8 cellular contexts compared by ENCODE assay signal in the genomic region with DNA sequence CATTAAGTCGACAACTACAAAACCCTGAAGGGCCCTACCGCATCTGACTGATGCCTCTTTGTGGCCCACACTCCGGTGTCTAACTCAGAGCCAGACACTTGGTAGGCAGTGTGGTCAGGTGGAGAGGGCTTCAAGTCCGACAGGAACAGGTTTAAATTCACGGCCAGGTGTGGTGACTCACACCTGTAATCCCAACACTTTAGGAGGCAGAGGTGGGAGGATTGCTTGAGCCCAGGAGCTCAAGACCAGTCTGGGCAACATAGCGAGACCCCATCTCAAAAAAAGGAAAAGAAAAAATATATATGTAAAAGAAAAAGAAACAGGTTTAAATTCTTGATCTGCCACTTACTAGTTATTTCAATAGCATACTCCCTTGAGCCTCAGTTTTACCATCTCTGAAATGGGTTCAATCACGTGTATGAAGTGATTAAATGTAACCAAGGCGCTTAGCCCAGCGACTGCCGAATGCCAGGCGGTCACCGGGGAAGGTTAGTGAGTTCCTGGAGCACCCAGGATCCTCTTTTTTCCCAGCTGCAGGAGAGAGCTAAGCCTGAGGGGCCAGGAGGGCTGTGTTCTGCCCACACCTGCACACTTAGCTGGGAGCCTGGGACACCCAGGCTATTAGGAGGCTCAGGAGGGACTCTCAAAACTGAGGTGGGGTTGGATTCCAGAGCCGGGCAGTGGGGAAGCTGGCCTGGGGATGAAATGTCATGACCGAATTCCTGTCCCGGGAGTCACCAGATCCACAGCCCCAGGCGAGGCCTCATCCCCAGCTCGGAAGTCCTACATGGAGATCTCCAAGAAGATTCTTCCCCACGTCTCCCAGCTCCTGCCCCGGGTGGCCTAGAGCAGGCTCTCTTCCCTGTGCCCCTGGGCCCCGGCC. TPM values are rescaled to one million over a fixed set of nuclear protein-coding genes. Genes with fewer than 3 reads are reported as not detected.
A peak's percentile ranks its signal among the peaks of the same experiment; 100 is the strongest.
DNase-seq lines count a peak whose midpoint lies in the region; FAIRE-seq and TF ChIP-seq lines count a peak whose summit lies in the region.

No MANE protein-coding gene starts in this region.

- H3K4me1 Mint-ChIP-seq in stimulated activated naive CD8-positive, alpha-beta T cell treated with anti-CD3 and anti-CD28 coated beads, Interleukin-15, Interleukin-2, amounts not matched to agents 100 ng/mL and 50 ng/mL, for 24 hours (ENCODE audit: low read depth) = peaks cover 38% of the 10 kb centered on the region

- TF ChIP-seq CTCF in MM.1S (IDR thresholded peaks at IDR 0.05; ENCODE audit: low read length) = no peak
- TF ChIP-seq CTCF in bronchial epithelial cell (IDR thresholded peaks at IDR 0.05; ENCODE audit: insufficient read depth, low read length, severe bottlenecking) = no peak
- no peak for TF ChIP-seq CTCF in kidney (IDR thresholded peaks at IDR 0.05; ENCODE audit: borderline replicate concordance, extremely low read depth, insufficient read depth)

- H3K9me2 ChIP-seq in MM.1S (replicated peaks; ENCODE audit: insufficient read depth, low read length) = no peaks in the 10 kb centered on the region

- H3K9ac ChIP-seq in MM.1S (ENCODE audit: low read length) = peak overlapping the region; percentile 96
- H3K9ac ChIP-seq in kidney (ENCODE audit: low read length in 2 of 2) = peak overlapping the region; percentile 83 to 97

- H3K36me3 ChIP-seq in MM.1S (replicated peaks; ENCODE audit: insufficient read depth, low read length) (no peaks in the 10 kb centered on the region), bronchial epithelial cell (ENCODE audit: control insufficient read depth, insufficient read depth, low read length) (no peaks in the 10 kb centered on the region), kidney (ENCODE audit: control insufficient read depth in 1 of 2, insufficient read depth in 2 of 2, low read length in 2 of 2) (no peaks in the 10 kb centered on the region)

- peak overlapping the region; percentile 42; the same call in 1 of the 2 replicates for H3K27ac ChIP-seq in MM.1S (ENCODE audit: low read length)
- peak overlapping the region; percentile 60 to 73 for H3K27ac ChIP-seq in kidney (ENCODE audit: low read depth in 2 of 2, low read length in 2 of 2)

- H3K4me1 ChIP-seq in MM.1S (ENCODE audit: low read length) (peaks cover 18% of the 10 kb centered on the region), kidney (ENCODE audit: control insufficient read depth in 1 of 2, insufficient read depth in 1 of 2, low read depth in 1 of 2, low read length in 2 of 2) (peaks cover 5 to 13% of the 10 kb centered on the region in 2 donors)

- peak overlapping the region; percentile 85 for H3K4me2 ChIP-seq in MM.1S (ENCODE audit: low read depth, low read length)

- peak overlapping the region; percentile 84 for H3K4me3 Mint-ChIP-seq in stimulated activated naive CD8-positive, alpha-beta T cell treated with anti-CD3 and anti-CD28 coated beads, Interleukin-15, Interleukin-2, amounts not matched to agents 100 ng/mL and 50 ng/mL, for 24 hours

- H3K79me2 ChIP-seq in MM.1S (ENCODE audit: low read length) = peaks cover 45% of the 10 kb centered on the region

- H3K27ac Mint-ChIP-seq in stimulated activated naive CD8-positive, alpha-beta T cell treated with anti-CD3 and anti-CD28 coated beads, Interleukin-15, Interleukin-2, amounts not matched to agents 100 ng/mL and 50 ng/mL, for 24 hours = no peak overlapping the region

- H3K9me3 ChIP-seq in MM.1S (replicated peaks; ENCODE audit: insufficient read depth, low read length) (no peaks in the 10 kb centered on the region), kidney (ENCODE audit: control insufficient read depth in 1 of 2, low read length in 2 of 2) (no peaks in the 10 kb centered on the region)

- H2AFZ ChIP-seq in MM.1S (ENCODE audit: low read length) = peak overlapping the region; percentile 82

- peak; percentile 69 for DNase-seq in DMS53 (lab: John Stamatoyannopoulos, UW)
- DNase-seq in DMS53 treated with DMSO at 0.1 percent for 48 hours (lab: John Stamatoyannopoulos, UW; ENCODE audit: unreplicated experiment) = no peak
- no peak for DNase-seq in MM.1S
- peak; percentile 54 for DNase-seq in bronchial epithelial cell (ENCODE audit: low read depth)
- DNase-seq in kidney = no peak
- no peak for DNase-seq in GDM1 (lab: John Stamatoyannopoulos, UW)
- DNase-seq in SKM-1 treated with dmso at 0.1 percent for 144 hours (lab: John Stamatoyannopoulos, UW; ENCODE audit: unreplicated experiment) = no peak

- no peaks in the 10 kb centered on the region for H3K27me3 Mint-ChIP-seq in stimulated activated naive CD8-positive, alpha-beta T cell treated with anti-CD3 and anti-CD28 coated beads, Interleukin-15, Interleukin-2, amounts not matched to agents 100 ng/mL and 50 ng/mL, for 24 hours

- H3F3A ChIP-seq in MM.1S (ENCODE audit: insufficient read depth, low read length) = no peaks in the 10 kb centered on the region

- H3K4me3 ChIP-seq in MM.1S (ENCODE audit: low read length) = peak overlapping the region; percentile 97
- H3K4me3 ChIP-seq in bronchial epithelial cell (ENCODE audit: low read depth, low read length) = peak overlapping the region; percentile 79
- peak overlapping the region; percentile 76 to 90 for H3K4me3 ChIP-seq in kidney (ENCODE audit: low read length in 2 of 2)

- no peaks in the 10 kb centered on the region for H4K20me1 ChIP-seq in MM.1S (ENCODE audit: insufficient read depth, low read length)

- H3K27me3 ChIP-seq in MM.1S (replicated peaks; ENCODE audit: insufficient read depth, low read length) (no peaks in the 10 kb centered on the region), bronchial epithelial cell (ENCODE audit: control insufficient read depth, insufficient read depth, low read length) (no peaks in the 10 kb centered on the region)

- H3K9me3 Mint-ChIP-seq in stimulated activated naive CD8-positive, alpha-beta T cell treated with anti-CD3 and anti-CD28 coated beads, Interleukin-15, Interleukin-2, amounts not matched to agents 100 ng/mL and 50 ng/mL, for 24 hours = no peaks in the 10 kb centered on the region

- no peaks in the 10 kb centered on the region for H3K36me3 Mint-ChIP-seq in stimulated activated naive CD8-positive, alpha-beta T cell treated with anti-CD3 and anti-CD28 coated beads, Interleukin-15, Interleukin-2, amounts not matched to agents 100 ng/mL and 50 ng/mL, for 24 hours (ENCODE audit: low read depth)

- intact Hi-C loops in kidney (cut with DNase I) = no loop called here

- FAIRE-seq in bronchial epithelial cell (lab: Jason Lieb, UNC) (no peak), kidney (lab: Jason Lieb, UNC) (no peak)

RNA-seq across cellular contexts. Expression of a gene that starts 0.9 kb away (rescaled TPM):
- 241 and 381 TPM in 2 replicates for total RNA-seq in bronchial epithelial cell
- 76.3 TPM for total RNA-seq in kidney
- 151 TPM for polyA plus RNA-seq in kidney (ENCODE audit: insufficient read depth, low read depth, low replicate concordance)

RNA-seq across cellular contexts. Expression of a gene that starts 26.9 kb away (rescaled TPM):
- total RNA-seq in bronchial epithelial cell = 20.8 and 22.7 TPM in 2 replicates
- 105 TPM for total RNA-seq in kidney
- polyA plus RNA-seq in kidney (ENCODE audit: insufficient read depth, low read depth, low replicate concordance) = 344 TPM

RNA-seq across cellular contexts. Expression of a gene that starts 27.1 kb away (rescaled TPM):
- total RNA-seq in bronchial epithelial cell (29.3 and 36.1 TPM in 2 replicates), kidney (18.1 TPM)
- polyA plus RNA-seq in kidney (ENCODE audit: insufficient read depth, low read depth, low replicate concordance) = 32.1 TPM

RNA-seq across cellular contexts. Expression of a gene that starts 32.7 kb away (rescaled TPM):
- total RNA-seq in bronchial epithelial cell (34.8 and 46.9 TPM in 2 replicates), kidney (31.7 TPM)
- polyA plus RNA-seq in kidney (ENCODE audit: insufficient read depth, low read depth, low replicate concordance) = 11.1 TPM

RNA-seq across cellular contexts. Expression of a gene that starts 50.2 kb away (rescaled TPM):
- total RNA-seq in bronchial epithelial cell = 4.2 and 5.2 TPM in 2 replicates
- total RNA-seq in kidney = 6.2 TPM
- 2.9 TPM for polyA plus RNA-seq in kidney (ENCODE audit: insufficient read depth, low read depth, low replicate concordance)

Comparison
In these comparisons a context has a peak if more than half of its experiments do, and no peak if none do; other contexts are left out.
1. DNase-seq: peak in DMS53 (single experiment) and bronchial epithelial cell (single experiment); none in DMS53 treated with DMSO at 0.1 percent for 48 hours (single experiment), MM.1S (single experiment), kidney (single experiment), GDM1 (single experiment) and SKM-1 treated with dmso at 0.1 percent for 144 hours (single experiment).
2. Peak in every context shown above with its lines, with median percentiles within 50 percentile points of each other: H3K4me3 ChIP-seq.